Comparison of ENCODE assay signal across 8 cellular contexts in genomic region chr1:113390871-113391642, GRCh38. TPM values are rescaled to one million over a fixed set of nuclear protein-coding genes. Genes with fewer than 3 reads are reported as not detected.
DNase-seq lines count a peak whose midpoint lies in the region; ATAC-seq and TF ChIP-seq lines count a peak whose summit lies in the region.

No MANE protein-coding gene starts in this region.

- H3K4me2 ChIP-seq in SU-DHL-6 (ENCODE audit: low read depth, low read length, poor library complexity, severe bottlenecking), result peak overlapping the region; percentile 73

- peak overlapping the region in 6 of 8 donors; percentile 4 to 78 (median 54) for H3K27ac Mint-ChIP-seq in CD8-positive, alpha-beta memory T cell

- peak overlapping the region; percentile 41 for H3K27ac ChIP-seq in CD8-positive, alpha-beta memory T cell (ENCODE audit: low read depth, low read length)
- H3K27ac ChIP-seq in HEK293 (ENCODE audit: extremely low read depth, low read depth, low read length) (peak overlapping the region; percentile 93), SU-DHL-6 (ENCODE audit: low read depth, low read length) (no peak overlapping the region), ascending aorta (peak overlapping the region; percentile 89 to 91)

- H2AFZ ChIP-seq in SU-DHL-6 (ENCODE audit: low read depth, low read length, severe bottlenecking), result peak overlapping the region; percentile 91

- intact Hi-C loops in ascending aorta (cut with DNase I), result loop anchor here (1.0 to 5.0 kb wide), 7 partner anchors 66 to 689 kb away; partner anchors contain the start of genes DCLRE1B, LRIG2, PHTF1 and PPM1J

- H3K9me2 ChIP-seq in SU-DHL-6 (replicated peaks; ENCODE audit: insufficient read depth, low read length), result no peaks in the 10 kb centered on the region

- peaks cover 0 to 4% (median 0%) of the 10 kb centered on the region in 5 donors for H3K9me3 Mint-ChIP-seq in CD8-positive, alpha-beta memory T cell

- H3K27me3 Mint-ChIP-seq in CD8-positive, alpha-beta memory T cell, result peaks cover 5 to 16% of the 10 kb centered on the region in 2 donors

- peak; percentile 83; the same call in 1 of the 2 replicates for TF ChIP-seq CTCF in HEK293 (tag by site-specific recombination; IDR thresholded peaks at IDR 0.05)
- no peak for TF ChIP-seq CTCF in SU-DHL-6 (IDR thresholded peaks at IDR 0.05; ENCODE audit: insufficient read depth, low read length, poor library complexity, severe bottlenecking)
- TF ChIP-seq CTCF in ascending aorta (IDR thresholded peaks at IDR 0.05), result no peak

- H3K4me1 ChIP-seq in CD8-positive, alpha-beta memory T cell (ENCODE audit: insufficient read depth, low read length), result peaks cover 23% of the 10 kb centered on the region
- H3K4me1 ChIP-seq in HEK293 (ENCODE audit: control insufficient read depth, insufficient read depth, low read length) (peaks cover 17% of the 10 kb centered on the region), ascending aorta (peaks cover 5 to 6% of the 10 kb centered on the region in 2 donors)

- no peaks in the 10 kb centered on the region for H3K27me3 ChIP-seq in CD8-positive, alpha-beta memory T cell (ENCODE audit: insufficient read depth, low read length, poor library complexity, severe bottlenecking)
- H3K27me3 ChIP-seq in SU-DHL-6 (ENCODE audit: low read length) (no peaks in the 10 kb centered on the region), ascending aorta (no peaks in the 10 kb centered on the region)

- peaks cover 9% of the 10 kb centered on the region for H4K20me1 ChIP-seq in SU-DHL-6 (ENCODE audit: low read depth, low read length)

- no peak for ATAC-seq in HG03469 (IDR thresholded peaks at IDR 0.05; ENCODE audit: unreplicated experiment)

- DNase-seq in CD8-positive, alpha-beta memory T cell, result peak; percentile 26 to 57 (median 38)
- DNase-seq in ascending aorta (ENCODE audit: low spot score in 2 of 2), result peak in 1 of 2 donors; percentile 69
- DNase-seq in skeletal muscle cell (ENCODE audit: low read depth), result no peak
- no peak for DNase-seq in NCI-H774 (lab: John Stamatoyannopoulos, UW)

- POLR2A ChIA-PET in CD8-positive, alpha-beta memory T cell (lab: Charles Lee), result interaction anchor here (0.6 to 0.8 kb wide), 2 partner anchors 24 to 733 kb away, joined by 3 read pairs; no protein-coding TSS in a partner anchor
- POLR2A ChIA-PET in HEK293 (lab: Yijun Ruan, JAX), result interaction anchor here (0.6 to 1.9 kb wide), 11 partner anchors 8 to 421 kb away, joined by 3 to 10 read pairs (median 3); partner anchors contain the start of gene RSBN1

- H3K9me3 ChIP-seq in CD8-positive, alpha-beta memory T cell (ENCODE audit: low read length), result no peaks in the 10 kb centered on the region
- no peaks in the 10 kb centered on the region for H3K9me3 ChIP-seq in HEK293 (ENCODE audit: control insufficient read depth, insufficient read depth, low read depth, low read length)
- no peaks in the 10 kb centered on the region for H3K9me3 ChIP-seq in SU-DHL-6 (ENCODE audit: insufficient read depth, low read length)
- H3K9me3 ChIP-seq in ascending aorta, result no peaks in the 10 kb centered on the region

- no peaks in the 10 kb centered on the region for H3K79me2 ChIP-seq in SU-DHL-6 (ENCODE audit: insufficient read depth, low read length)

- peaks cover 0 to 5% (median 0%) of the 10 kb centered on the region in 3 donors for H3K36me3 Mint-ChIP-seq in CD8-positive, alpha-beta memory T cell

- no peaks in the 10 kb centered on the region for H3K36me3 ChIP-seq in CD8-positive, alpha-beta memory T cell (ENCODE audit: insufficient read depth, low read length)
- H3K36me3 ChIP-seq in HEK293 (ENCODE audit: control insufficient read depth in 2 of 2, insufficient read depth in 1 of 2, low read length in 2 of 2) (no peaks in the 10 kb centered on the region), SU-DHL-6 (ENCODE audit: low read length) (no peaks in the 10 kb centered on the region), ascending aorta (no peaks in the 10 kb centered on the region)

- H3K4me1 Mint-ChIP-seq in CD8-positive, alpha-beta memory T cell, result peaks cover 24 to 33% (median 26%) of the 10 kb centered on the region in 3 donors

- peaks cover 5% of the 10 kb centered on the region; the same call in 1 of the 2 replicates for H3F3A ChIP-seq in SU-DHL-6 (ENCODE audit: insufficient read depth)

- peak overlapping the region; percentile 87 for H3K9ac ChIP-seq in SU-DHL-6 (ENCODE audit: low read length)

- H3K4me3 Mint-ChIP-seq in CD8-positive, alpha-beta memory T cell, result peak overlapping the region; percentile 80 to 96 (median 90)

- CTCF ChIA-PET in CD8-positive, alpha-beta memory T cell (lab: Charles Lee), result no interaction called here
- CTCF ChIA-PET in HEK293 (lab: Yijun Ruan, JAX), result interaction anchor here (0.7 to 2.7 kb wide), 4 partner anchors 43 to 1140 kb away, joined by 3 to 16 read pairs (median 3); no protein-coding TSS in a partner anchor

- H3K4me3 ChIP-seq in CD8-positive, alpha-beta memory T cell (ENCODE audit: low read length), result peak overlapping the region; percentile 71
- H3K4me3 ChIP-seq in HEK293 (ENCODE audit: low read depth, low read length) (peak overlapping the region; percentile 97), SU-DHL-6 (ENCODE audit: insufficient read depth, low read length, poor library complexity, severe bottlenecking) (peak overlapping the region; percentile 98), ascending aorta (peak overlapping the region; percentile 96 to 99), iPS-11a (ENCODE audit: low read depth, low read length) (peak overlapping the region; percentile 71), skeletal muscle cell (ENCODE audit: low read depth, low read length) (peak overlapping the region; percentile 96)

TF ChIP-seq in HEK293, 187 proteins besides CTCF, POLR2A, EP300 and RAD21 (continues in another document):
- TF ChIP-seq KLF8 (tag by site-specific recombination; IDR thresholded peaks at IDR 0.05) (peak; percentile 79; the same call in 1 of the 2 replicates), ZNF394 (tag by site-specific recombination; IDR thresholded peaks at IDR 0.05; ENCODE audit: borderline replicate concordance) (peak; percentile 24; the same call in 1 of the 2 replicates), ZBTB7A (tag by site-specific recombination; IDR thresholded peaks at IDR 0.05; ENCODE audit: low read depth) (0 out of 2 replicates have a peak, but pooled peaks have one; percentile 60), ELK4 (IDR thresholded peaks at IDR 0.05; ENCODE audit: borderline replicate concordance, low read depth, low read length) (no peak), ZNF610 (tag by site-specific recombination; IDR thresholded peaks at IDR 0.05; ENCODE audit: borderline replicate concordance) (0 out of 2 replicates have a peak, but pooled peaks have one; percentile 54), ZBTB49 (tag by site-specific recombination; IDR thresholded peaks at IDR 0.05; ENCODE audit: low read depth) (no peak), ZFHX2 (tag by site-specific recombination; conservative IDR thresholded peaks at IDR 0.05) (no peak), ZFP37 (tag by site-specific recombination; IDR thresholded peaks at IDR 0.05) (peak; percentile 78; the same call in 1 of the 2 replicates), SP2 (tag by site-specific recombination; IDR thresholded peaks at IDR 0.05) (peak; percentile 14), ZNF335 (tag by site-specific recombination; conservative IDR thresholded peaks at IDR 0.05) (peak; percentile 60), ZNF146 (tag by site-specific recombination; IDR thresholded peaks at IDR 0.05) (peak; percentile 64), ZNF600 (tag by site-specific recombination; IDR thresholded peaks at IDR 0.05) (peak; percentile 72), YY1 (tag by site-specific recombination; IDR thresholded peaks at IDR 0.05) (no peak), OVOL3 (tag by site-specific recombination; IDR thresholded peaks at IDR 0.05) (0 out of 2 replicates have a peak, but pooled peaks have one; percentile 30), ZNF449 (tag by site-specific recombination; IDR thresholded peaks at IDR 0.05) (peak; percentile 37; the same call in 1 of the 2 replicates)

RNA-seq across cellular contexts. Expression of gene MAGI3, which starts 0.7 kb away (rescaled TPM):
- total RNA-seq in CD8-positive, alpha-beta memory T cell, result 1 to 10 TPM; 3.1 to 3.2 TPM
- 1.8 TPM for polyA plus RNA-seq in CD8-positive, alpha-beta memory T cell
- total RNA-seq in ascending aorta, result 14.9 TPM

Comparison
In these comparisons a context has a peak if more than half of its experiments do, and no peak if none do; other contexts are left out.
1. DNase-seq: peak in CD8-positive, alpha-beta memory T cell (5 of 5); none in skeletal muscle cell (single experiment) and NCI-H774 (single experiment).
2. Peak in every context shown above with its lines, with median percentiles within 50 percentile points of each other: H3K4me3 ChIP-seq.